Comparison of ENCODE assay signal across 7 cellular contexts in genomic region chr2:199312931-199313330, GRCh38.
"Had no signal": no experiment of that assay in that cellular context is flagged by ENCODE, and none has a peak within 500 bp of the region (broad histone marks: within the 10 kb centered on the region; RNA-seq: fewer than 3 reads in every experiment).

No MANE protein-coding gene starts in this region.

- H3K9ac ChIP-seq: GM23248 had no signal

- H3K36me3 ChIP-seq: HAP-1 had no signal

- H3K4me3 ChIP-seq: GM23248, HAP-1 had no signal

- ATAC-seq: HCT116 had no signal

- DNase-seq: GM23248, GOT3, H7, HFFc6 had no signal

- H3K27ac ChIP-seq: GM23248, HL-60 had no signal

- H3K9me3 ChIP-seq: HAP-1 had no signal

- H3K4me1 ChIP-seq: HAP-1 had no signal

- H2AFZ ChIP-seq: GM23248 had no signal
